Comparison of ENCODE assay signal across 1 cellular context in genomic region chr6:12472601-12473038, GRCh38.
TF ChIP-seq lines count a peak whose summit lies in the region.

No MANE protein-coding gene starts in this region.

TF ChIP-seq in GM23338, 12 proteins besides CTCF, POLR2A, EP300 and RAD21 (continued from another document):
- no peak for TF ChIP-seq EZH2 (IDR thresholded peaks at IDR 0.05; ENCODE audit: low read depth, unreplicated experiment)
- TF ChIP-seq ZNF114 (CRISPR knock-in tag; IDR thresholded peaks at IDR 0.05) = no peak
- TF ChIP-seq STAT1 (IDR thresholded peaks at IDR 0.05; ENCODE audit: unreplicated experiment) = no peak
- TF ChIP-seq REST (IDR thresholded peaks at IDR 0.05; ENCODE audit: unreplicated experiment) = no peak
- no peak for TF ChIP-seq ETS1 (IDR thresholded peaks at IDR 0.05)
- TF ChIP-seq ZNF331 (CRISPR knock-in tag; IDR thresholded peaks at IDR 0.05; ENCODE audit: low read depth) = no peak
